Comparison of ENCODE assay signal across 8 cellular contexts in the genomic region with DNA sequence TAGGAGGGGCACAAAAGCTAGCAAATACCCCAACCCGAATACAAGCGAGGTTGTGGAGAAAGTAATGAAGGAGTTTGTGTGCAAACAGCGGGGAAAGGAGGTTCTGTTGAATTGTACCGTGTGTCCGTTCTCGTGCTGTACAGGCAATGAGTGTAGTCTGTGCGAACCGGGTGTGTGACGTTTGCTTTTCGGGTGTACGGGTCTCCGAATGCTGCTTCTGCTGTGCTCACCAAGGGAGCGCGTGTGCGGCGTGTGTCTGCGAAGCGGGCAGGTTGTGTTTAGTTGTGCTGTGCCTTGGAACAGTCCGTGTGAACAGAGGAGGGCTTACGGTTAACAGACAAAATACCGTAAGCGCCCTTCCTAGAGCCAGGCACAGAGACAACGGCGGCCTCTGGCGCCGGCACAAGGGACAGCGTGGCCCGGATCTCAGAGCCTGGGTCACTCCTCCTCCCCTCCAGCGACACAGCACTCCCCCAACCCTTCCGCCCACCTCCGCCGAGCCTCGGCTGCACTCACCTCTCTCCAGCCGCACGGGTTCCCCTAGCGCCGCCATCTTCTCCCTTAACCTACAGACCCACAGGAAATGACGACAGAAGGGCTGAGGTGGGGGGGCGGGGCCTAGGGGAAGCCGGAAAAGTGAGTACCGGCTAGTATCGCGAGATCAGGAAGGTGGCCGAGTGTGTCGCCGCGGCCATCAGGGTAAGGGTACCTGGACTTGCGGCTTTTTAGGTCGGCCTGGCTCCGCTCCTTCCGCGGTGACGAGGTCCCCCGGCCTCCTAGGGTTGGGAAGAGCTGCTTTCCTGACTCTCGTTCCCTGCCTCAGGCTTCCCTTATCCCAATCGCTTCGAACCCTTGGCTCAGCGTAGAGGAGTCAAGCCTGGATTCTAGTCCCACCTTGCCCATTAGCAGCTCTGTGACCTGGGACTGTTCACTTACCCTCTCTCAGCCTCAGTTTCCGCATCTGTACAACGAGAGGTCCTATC. TPM values are rescaled to one million over a fixed set of nuclear protein-coding genes. Genes with fewer than 3 reads are reported as not detected.
DNase-seq lines count a peak whose midpoint lies in the region; ATAC-seq and TF ChIP-seq lines count a peak whose summit lies in the region.

A gene with protein sequence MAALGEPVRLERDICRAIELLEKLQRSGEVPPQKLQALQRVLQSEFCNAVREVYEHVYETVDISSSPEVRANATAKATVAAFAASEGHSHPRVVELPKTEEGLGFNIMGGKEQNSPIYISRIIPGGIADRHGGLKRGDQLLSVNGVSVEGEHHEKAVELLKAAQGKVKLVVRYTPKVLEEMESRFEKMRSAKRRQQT (minus strand): TSS at position 570 of the 983 bp plus-strand sequence. CDS start 17 bp downstream, at position 553.

- ATAC-seq in GM18873 (IDR thresholded peaks at IDR 0.05; ENCODE audit: low FRiP score, unreplicated experiment) = peak; percentile 95
- peak; percentile 92 for ATAC-seq in HG03139 (IDR thresholded peaks at IDR 0.05; ENCODE audit: unreplicated experiment)
- ATAC-seq in WTC11 = peak; percentile 97

- POLR2A ChIA-PET in WTC11 (lab: Charles Lee) = no interaction called here

- H3K4me1 Mint-ChIP-seq in WTC11 = peaks cover 23% of the 10 kb centered on the region

- H3K27ac Mint-ChIP-seq in WTC11 = peak within 1 kb of the TSS; percentile 99

- CTCF ChIA-PET in WTC11 (lab: Charles Lee) = no interaction called here

- DNase-seq in AG08395 (ENCODE audit: low spot score) (peak; percentile 98), NCI-H2227 (lab: John Stamatoyannopoulos, UW; ENCODE audit: unreplicated experiment) (peak; percentile 96), WTC11 (ENCODE audit: low spot score) (peak; percentile 97), cardiac fibroblast (ENCODE audit: low read depth in 2 of 2) (peak; percentile 96 to 97), iris pigment epithelial cell (ENCODE audit: low read depth) (peak; percentile 93)
- DNase-seq in stimulated activated CD4-positive, alpha-beta T cell treated with anti-CD3 and anti-CD28 coated beads, Interleukin-12 subunit alpha, Interleukin-12 subunit beta, amount 100 ng/mL, for 4 hours = peak; percentile 91

- TF ChIP-seq CTCF in WTC11 (IDR thresholded peaks at IDR 0.05) (no peak), cardiac fibroblast (IDR thresholded peaks at IDR 0.05; ENCODE audit: low read depth, low read length) (no peak)

- peaks cover 11% of the 10 kb centered on the region for H3K36me3 Mint-ChIP-seq in WTC11

- H3K4me3 Mint-ChIP-seq in WTC11 = peak within 1 kb of the TSS; percentile 100

- no peaks in the 10 kb centered on the region; the same call in 1 of the 2 replicates for H3K27me3 Mint-ChIP-seq in WTC11 (ENCODE audit: low read depth)

- peak within 1 kb of the TSS; percentile 84 to 94 for H3K4me3 ChIP-seq in cardiac fibroblast (replicated peaks in 1 of 2; ENCODE audit: low read depth in 2 of 2, low read length in 2 of 2)

- H3K9me3 Mint-ChIP-seq in WTC11 = no peaks in the 10 kb centered on the region

TF ChIP-seq in WTC11, 78 proteins besides CTCF, POLR2A, EP300 and RAD21 (continues in another document):
- TF ChIP-seq TEAD1 (CRISPR knock-in tag; IDR thresholded peaks at IDR 0.05) (no peak), RORB (CRISPR knock-in tag; IDR thresholded peaks at IDR 0.05) (0 out of 2 replicates have a peak, but pooled peaks have one; percentile 30), TEAD4 (CRISPR knock-in tag; IDR thresholded peaks at IDR 0.05) (no peak; the same call in 1 of the 2 replicates), FOXJ3 (CRISPR knock-in tag; IDR thresholded peaks at IDR 0.05; ENCODE audit: borderline replicate concordance) (no peak), ZNF423 (CRISPR knock-in tag; IDR thresholded peaks at IDR 0.05) (no peak), ETV6 (CRISPR knock-in tag; IDR thresholded peaks at IDR 0.05) (peak; percentile 65; the same call in 1 of the 2 replicates), CREB1 (CRISPR knock-in tag; IDR thresholded peaks at IDR 0.05) (0 out of 2 replicates have a peak, but pooled peaks have one; percentile 60), CREM (CRISPR knock-in tag; IDR thresholded peaks at IDR 0.05) (peak; percentile 95), FOXP1 (CRISPR knock-in tag; IDR thresholded peaks at IDR 0.05; ENCODE audit: borderline replicate concordance) (peak; percentile 46), GABPB1 (CRISPR knock-in tag; IDR thresholded peaks at IDR 0.05) (peak; percentile 78), NR2C2 (CRISPR knock-in tag; IDR thresholded peaks at IDR 0.05) (no peak), MYBL2 (CRISPR knock-in tag; IDR thresholded peaks at IDR 0.05) (0 out of 2 replicates have a peak, but pooled peaks have one; percentile 48), SP1 (CRISPR knock-in tag; conservative IDR thresholded peaks at IDR 0.05) (peak; percentile 90)
- TF ChIP-seq, protein P1, sequence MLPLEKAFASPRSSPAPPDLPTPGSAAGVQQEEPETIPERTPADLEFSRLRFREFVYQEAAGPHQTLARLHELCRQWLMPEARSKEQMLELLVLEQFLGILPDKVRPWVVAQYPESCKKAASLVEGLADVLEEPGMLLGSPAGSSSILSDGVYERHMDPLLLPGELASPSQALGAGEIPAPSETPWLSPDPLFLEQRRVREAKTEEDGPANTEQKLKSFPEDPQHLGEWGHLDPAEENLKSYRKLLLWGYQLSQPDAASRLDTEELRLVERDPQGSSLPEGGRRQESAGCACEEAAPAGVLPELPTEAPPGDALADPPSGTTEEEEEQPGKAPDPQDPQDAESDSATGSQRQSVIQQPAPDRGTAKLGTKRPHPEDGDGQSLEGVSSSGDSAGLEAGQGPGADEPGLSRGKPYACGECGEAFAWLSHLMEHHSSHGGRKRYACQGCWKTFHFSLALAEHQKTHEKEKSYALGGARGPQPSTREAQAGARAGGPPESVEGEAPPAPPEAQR (CRISPR knock-in tag; IDR thresholded peaks at IDR 0.05) = no peak
- TF ChIP-seq, protein P2, sequence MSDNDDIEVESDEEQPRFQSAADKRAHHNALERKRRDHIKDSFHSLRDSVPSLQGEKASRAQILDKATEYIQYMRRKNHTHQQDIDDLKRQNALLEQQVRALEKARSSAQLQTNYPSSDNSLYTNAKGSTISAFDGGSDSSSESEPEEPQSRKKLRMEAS (CRISPR knock-in tag; IDR thresholded peaks at IDR 0.05) = peak; percentile 52
- TF ChIP-seq, protein P3, sequence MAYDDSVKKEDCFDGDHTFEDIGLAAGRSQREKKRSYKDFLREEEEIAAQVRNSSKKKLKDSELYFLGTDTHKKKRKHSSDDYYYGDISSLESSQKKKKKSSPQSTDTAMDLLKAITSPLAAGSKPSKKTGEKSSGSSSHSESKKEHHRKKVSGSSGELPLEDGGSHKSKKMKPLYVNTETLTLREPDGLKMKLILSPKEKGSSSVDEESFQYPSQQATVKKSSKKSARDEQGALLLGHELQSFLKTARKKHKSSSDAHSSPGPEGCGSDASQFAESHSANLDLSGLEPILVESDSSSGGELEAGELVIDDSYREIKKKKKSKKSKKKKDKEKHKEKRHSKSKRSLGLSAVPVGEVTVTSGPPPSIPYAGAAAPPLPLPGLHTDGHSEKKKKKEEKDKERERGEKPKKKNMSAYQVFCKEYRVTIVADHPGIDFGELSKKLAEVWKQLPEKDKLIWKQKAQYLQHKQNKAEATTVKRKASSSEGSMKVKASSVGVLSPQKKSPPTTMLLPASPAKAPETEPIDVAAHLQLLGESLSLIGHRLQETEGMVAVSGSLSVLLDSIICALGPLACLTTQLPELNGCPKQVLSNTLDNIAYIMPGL (CRISPR knock-in tag; IDR thresholded peaks at IDR 0.05) = peak; percentile 25; the same call in 1 of the 2 replicates
- TF ChIP-seq, protein P4, sequence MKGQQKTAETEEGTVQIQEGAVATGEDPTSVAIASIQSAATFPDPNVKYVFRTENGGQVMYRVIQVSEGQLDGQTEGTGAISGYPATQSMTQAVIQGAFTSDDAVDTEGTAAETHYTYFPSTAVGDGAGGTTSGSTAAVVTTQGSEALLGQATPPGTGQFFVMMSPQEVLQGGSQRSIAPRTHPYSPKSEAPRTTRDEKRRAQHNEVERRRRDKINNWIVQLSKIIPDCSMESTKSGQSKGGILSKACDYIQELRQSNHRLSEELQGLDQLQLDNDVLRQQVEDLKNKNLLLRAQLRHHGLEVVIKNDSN (CRISPR knock-in tag; IDR thresholded peaks at IDR 0.05) = no peak
- TF ChIP-seq, protein P5, sequence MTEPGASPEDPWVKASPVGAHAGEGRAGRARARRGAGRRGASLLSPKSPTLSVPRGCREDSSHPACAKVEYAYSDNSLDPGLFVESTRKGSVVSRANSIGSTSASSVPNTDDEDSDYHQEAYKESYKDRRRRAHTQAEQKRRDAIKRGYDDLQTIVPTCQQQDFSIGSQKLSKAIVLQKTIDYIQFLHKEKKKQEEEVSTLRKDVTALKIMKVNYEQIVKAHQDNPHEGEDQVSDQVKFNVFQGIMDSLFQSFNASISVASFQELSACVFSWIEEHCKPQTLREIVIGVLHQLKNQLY (CRISPR knock-in tag; IDR thresholded peaks at IDR 0.05) = no peak
- TF ChIP-seq, protein P6, sequence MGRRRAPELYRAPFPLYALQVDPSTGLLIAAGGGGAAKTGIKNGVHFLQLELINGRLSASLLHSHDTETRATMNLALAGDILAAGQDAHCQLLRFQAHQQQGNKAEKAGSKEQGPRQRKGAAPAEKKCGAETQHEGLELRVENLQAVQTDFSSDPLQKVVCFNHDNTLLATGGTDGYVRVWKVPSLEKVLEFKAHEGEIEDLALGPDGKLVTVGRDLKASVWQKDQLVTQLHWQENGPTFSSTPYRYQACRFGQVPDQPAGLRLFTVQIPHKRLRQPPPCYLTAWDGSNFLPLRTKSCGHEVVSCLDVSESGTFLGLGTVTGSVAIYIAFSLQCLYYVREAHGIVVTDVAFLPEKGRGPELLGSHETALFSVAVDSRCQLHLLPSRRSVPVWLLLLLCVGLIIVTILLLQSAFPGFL (CRISPR knock-in tag; IDR thresholded peaks at IDR 0.05; ENCODE audit: borderline replicate concordance) = no peak
- TF ChIP-seq, protein P7, sequence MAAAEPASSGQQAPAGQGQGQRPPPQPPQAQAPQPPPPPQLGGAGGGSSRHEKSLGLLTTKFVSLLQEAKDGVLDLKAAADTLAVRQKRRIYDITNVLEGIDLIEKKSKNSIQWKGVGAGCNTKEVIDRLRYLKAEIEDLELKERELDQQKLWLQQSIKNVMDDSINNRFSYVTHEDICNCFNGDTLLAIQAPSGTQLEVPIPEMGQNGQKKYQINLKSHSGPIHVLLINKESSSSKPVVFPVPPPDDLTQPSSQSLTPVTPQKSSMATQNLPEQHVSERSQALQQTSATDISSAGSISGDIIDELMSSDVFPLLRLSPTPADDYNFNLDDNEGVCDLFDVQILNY (CRISPR knock-in tag; IDR thresholded peaks at IDR 0.05) = peak; percentile 55; the same call in 1 of the 2 replicates

RNA-seq across cellular contexts. Expression of the gene that starts here (rescaled TPM):
- 38.5 to 41.5 TPM (median 39.4 TPM) in 3 replicates for total RNA-seq in WTC11 (2021)

Comparison
In these comparisons a context has a peak if more than half of its experiments do, and no peak if none do; other contexts are left out.
1. Peak in every context shown above with its lines: DNase-seq, ATAC-seq and H3K4me3 ChIP-seq.